3 cellular contexts compared by ENCODE assay signal in the genomic region with DNA sequence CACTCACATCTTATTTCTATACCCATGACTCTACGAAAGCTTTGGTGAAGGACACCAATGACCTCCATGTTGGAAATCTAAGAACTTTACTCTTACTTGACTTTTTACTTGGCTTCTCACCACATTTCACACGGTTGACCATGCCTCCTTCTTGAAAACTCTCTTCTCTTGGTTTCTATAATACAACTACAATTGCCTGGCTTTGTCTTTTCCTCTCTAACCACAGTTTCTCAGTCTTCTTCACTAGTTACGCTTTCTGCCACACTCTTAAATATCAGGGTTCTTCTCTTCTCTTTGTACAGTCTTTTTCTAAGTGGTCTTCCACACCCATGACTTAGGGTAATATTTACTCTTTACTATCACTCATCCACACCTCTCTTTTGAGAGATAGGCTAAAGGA.
"Had no signal": no experiment of that assay in that cellular context is flagged by ENCODE, and none has a peak within 500 bp of the region (broad histone marks: within the 10 kb centered on the region; RNA-seq: fewer than 3 reads in every experiment).

No MANE protein-coding gene starts in this region.

- DNase-seq: GDM1, GF-D8 had no signal

- ATAC-seq: GM12878 had no signal

- H3K4me3 ChIP-seq: GM12878 had no signal
